In the genomic region with DNA sequence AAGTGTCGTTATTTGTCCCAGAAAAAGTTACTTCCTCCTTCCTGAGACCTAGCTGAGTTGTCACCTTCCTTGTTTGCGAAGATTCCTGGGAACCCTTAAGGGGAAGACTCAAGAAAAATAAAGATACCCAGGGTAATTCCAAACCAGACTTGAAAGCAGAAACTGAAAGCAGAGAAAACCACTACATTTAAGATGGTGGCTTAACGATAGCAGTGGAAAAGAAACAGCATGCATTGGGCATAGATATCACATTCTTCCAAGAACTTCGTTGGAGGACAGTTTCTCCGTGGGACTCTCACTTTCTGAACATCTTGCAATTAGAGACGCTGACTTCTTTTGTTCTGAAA, we compare ENCODE assay signal across 8 cellular contexts.
DNase-seq lines count a peak whose midpoint lies in the region; ATAC-seq and TF ChIP-seq lines count a peak whose summit lies in the region.

No MANE protein-coding gene starts in this region.

- ATAC-seq in HG03025 (IDR thresholded peaks at IDR 0.05; ENCODE audit: low FRiP score, unreplicated experiment), result peak; percentile 41

- no peaks in the 10 kb centered on the region for H3K9me3 ChIP-seq in esophagus muscularis mucosa

- no peaks in the 10 kb centered on the region for H3K27me3 Mint-ChIP-seq in activated CD4-positive, alpha-beta T cell treated with anti-CD3 and anti-CD28 coated beads, Interleukin-2, amount 10 ng/mL, durations not matched to agents 7 days and 5 days
- H3K27me3 Mint-ChIP-seq in activated naive CD8-positive, alpha-beta T cell, result no peaks in the 10 kb centered on the region

- H3K36me3 ChIP-seq in esophagus muscularis mucosa, result no peaks in the 10 kb centered on the region

- WGBS in esophagus muscularis mucosa, result 79% methylated on average over 6 of the region's 6 CpGs

- POLR2A ChIA-PET in activated CD4-positive, alpha-beta T cell treated with anti-CD3 and anti-CD28 coated beads, Interleukin-2, amount 10 ng/mL, durations not matched to agents 7 days and 5 days (lab: Charles Lee), result interaction anchor here (0.7 to 0.9 kb wide), 2 partner anchors 89 to 613 kb away, joined by 3 read pairs; a partner anchor contains a TSS
- POLR2A ChIA-PET in GM10248 (lab: Yijun Ruan, JAX), result no interaction called here

- peaks cover 19 to 74% (median 66%) of the 10 kb centered on the region in 4 donors for H3K4me1 ChIP-seq in esophagus muscularis mucosa

- no peak for TF ChIP-seq EP300 in esophagus muscularis mucosa (IDR thresholded peaks at IDR 0.05)

- peaks cover 60% of the 10 kb centered on the region for H3K4me1 Mint-ChIP-seq in activated CD4-positive, alpha-beta T cell treated with anti-CD3 and anti-CD28 coated beads, Interleukin-2, amount 10 ng/mL, durations not matched to agents 7 days and 5 days
- H3K4me1 Mint-ChIP-seq in activated naive CD8-positive, alpha-beta T cell (ENCODE audit: low read depth), result peaks cover 55% of the 10 kb centered on the region

- no peak for TF ChIP-seq POLR2A in esophagus muscularis mucosa (IDR thresholded peaks at IDR 0.05; ENCODE audit: low read depth)

- H3K4me3 Mint-ChIP-seq in activated CD4-positive, alpha-beta T cell treated with anti-CD3 and anti-CD28 coated beads, Interleukin-2, amount 10 ng/mL, durations not matched to agents 7 days and 5 days, result peak overlapping the region; percentile 59
- H3K4me3 Mint-ChIP-seq in activated naive CD8-positive, alpha-beta T cell, result peak overlapping the region; percentile 83

- no peaks in the 10 kb centered on the region for H3K27me3 ChIP-seq in esophagus muscularis mucosa

- intact Hi-C loops in esophagus muscularis mucosa (cut with DNase I), result loop anchor here (5.0 to 10.0 kb wide), 5 partner anchors 53 to 633 kb away; a partner anchor contains a TSS

- CTCF ChIA-PET in activated CD4-positive, alpha-beta T cell treated with anti-CD3 and anti-CD28 coated beads, Interleukin-2, amount 10 ng/mL, durations not matched to agents 7 days and 5 days (lab: Charles Lee), result interaction anchor here (0.9 to 1.5 kb wide), 3 partner anchors 8 to 542 kb away, joined by 3 to 7 read pairs (median 5); no protein-coding TSS in a partner anchor
- CTCF ChIA-PET in GM10248 (lab: Yijun Ruan, JAX), result interaction anchor here (1.0 to 20.2 kb wide), 5 partner anchors 10 to 546 kb away, joined by 3 to 391 read pairs (median 4); no protein-coding TSS in a partner anchor

- H3K36me3 Mint-ChIP-seq in activated CD4-positive, alpha-beta T cell treated with anti-CD3 and anti-CD28 coated beads, Interleukin-2, amount 10 ng/mL, durations not matched to agents 7 days and 5 days (ENCODE audit: low read depth), result peaks cover 34% of the 10 kb centered on the region
- peaks cover 8% of the 10 kb centered on the region for H3K36me3 Mint-ChIP-seq in activated naive CD8-positive, alpha-beta T cell

- no peak overlapping the region for H3K4me3 ChIP-seq in esophagus muscularis mucosa

- DNase-seq in activated CD4-positive, alpha-beta T cell treated with anti-CD3 and anti-CD28 coated beads, Interleukin-2, amount 10 ng/mL, durations not matched to agents 7 days and 5 days, result peak; percentile 19
- DNase-seq in activated CD4-positive, alpha-beta T cell treated with anti-CD3 and anti-CD28 coated beads for 4 hours, result no peak
- DNase-seq in esophagus muscularis mucosa (ENCODE audit: extremely low spot score) (no peak), GM10248 (ENCODE audit: extremely low spot score) (no peak), HuH-7.5 (ENCODE audit: low spot score) (no peak)

- H3K27ac ChIP-seq in temporal lobe (ENCODE audit: low read depth, low read length) (peak overlapping the region; percentile 27), esophagus muscularis mucosa (replicated peaks in 1 of 4) (peak overlapping the region in 1 of 4 donors; percentile 33)

- TF ChIP-seq CTCF in esophagus muscularis mucosa (IDR thresholded peaks at IDR 0.05) (no peak), GM10248 (IDR thresholded peaks at IDR 0.05; ENCODE audit: control extremely low read depth, extremely low read depth, low read depth, missing control alignments) (no peak)

- H3K9me3 Mint-ChIP-seq in activated CD4-positive, alpha-beta T cell treated with anti-CD3 and anti-CD28 coated beads, Interleukin-2, amount 10 ng/mL, durations not matched to agents 7 days and 5 days, result peaks cover 16% of the 10 kb centered on the region
- H3K9me3 Mint-ChIP-seq in activated naive CD8-positive, alpha-beta T cell (ENCODE audit: low read depth), result no peaks in the 10 kb centered on the region

- peak overlapping the region; percentile 93 for H3K27ac Mint-ChIP-seq in activated CD4-positive, alpha-beta T cell treated with anti-CD3 and anti-CD28 coated beads, Interleukin-2, amount 10 ng/mL, durations not matched to agents 7 days and 5 days
- peak overlapping the region; percentile 100 for H3K27ac Mint-ChIP-seq in activated naive CD8-positive, alpha-beta T cell
